In the genomic region with DNA sequence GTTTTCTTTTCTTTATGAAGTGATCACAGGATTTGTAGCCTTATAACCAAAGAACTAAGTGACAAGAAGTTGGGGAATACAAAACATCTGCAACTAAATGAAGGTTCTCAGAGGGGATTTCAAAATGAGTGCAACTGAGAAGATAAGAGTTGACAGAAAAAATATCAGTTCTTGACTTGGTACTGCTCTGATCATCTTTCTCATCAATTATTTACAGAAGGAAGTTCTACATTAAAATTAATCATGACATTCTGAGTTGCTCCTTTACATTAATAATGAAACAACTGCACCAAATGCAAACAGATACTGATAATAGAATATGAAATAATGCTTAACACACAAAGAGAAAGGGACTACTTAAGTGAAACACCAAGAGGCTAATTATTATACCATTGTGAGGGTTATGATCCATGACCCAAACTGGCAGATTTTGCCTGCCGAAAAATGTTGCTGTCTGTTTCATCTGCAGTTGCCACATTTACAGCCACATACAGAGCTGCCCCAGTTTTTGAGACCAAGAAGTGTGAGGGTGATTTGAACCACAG, we compare ENCODE assay signal across 30 cellular contexts.
A peak's percentile ranks its signal among the peaks of the same experiment; 100 is the strongest.
DNase-seq lines count a peak whose midpoint lies in the region; ATAC-seq lines count a peak whose summit lies in the region.
"Had no signal": no experiment of that assay in that cellular context is flagged by ENCODE, and none has a peak within 500 bp of the region (broad histone marks: within the 10 kb centered on the region; RNA-seq: fewer than 3 reads in every experiment).

No MANE protein-coding gene starts in this region.

- DNase-seq in NCI-H69 (lab: John Stamatoyannopoulos, UW): peak; percentile 65
- no peak for DNase-seq in dermis blood vessel endothelial cell
- DNase-seq in COLO668 (lab: John Stamatoyannopoulos, UW; ENCODE audit: unreplicated experiment): no peak
- DNase-seq: activated CD4-positive, alpha-beta memory T cell treated with anti-CD3 and anti-CD28 coated beads for 36 hours; activated CD4-positive, CD25-positive, alpha-beta regulatory T cell treated with anti-CD3 and anti-CD28 coated beads, Interleukin-2, amount 50 U/mL, for 72 hours; activated CD8-positive, alpha-beta memory T cell treated with anti-CD3 and anti-CD28 coated beads, Interleukin-2, amount 50 U/mL, for 48 hours; COR-L47; DMS53; effector memory CD4-positive, alpha-beta T cell; GF-D8; glutamatergic neuron; GOT3; islet precursor cell; left ventricle myocardium superior; naive B cell; NCI-H2081; NCI-H345; NCI-H82; OCI-M1; SK-N-SH; stimulated activated CD4-positive, alpha-beta T cell treated with anti-CD3 and anti-CD28 coated beads, Interleukin-4, amount 100 ng/mL, for 4 hours; stimulated activated naive CD4-positive, alpha-beta T cell; testis had no signal

- ATAC-seq in GM18867 (IDR thresholded peaks at IDR 0.05; ENCODE audit: unreplicated experiment) (peak; percentile 51), GM21423 (IDR thresholded peaks at IDR 0.05; ENCODE audit: unreplicated experiment) (peak; percentile 61), HG03097 (IDR thresholded peaks at IDR 0.05; ENCODE audit: low FRiP score, unreplicated experiment) (peak; percentile 68), HG03342 (IDR thresholded peaks at IDR 0.05; ENCODE audit: unreplicated experiment) (no peak), GM19467 (IDR thresholded peaks at IDR 0.05; ENCODE audit: unreplicated experiment) (no peak)
- ATAC-seq: activated naive CD4-positive, alpha-beta T cell treated with anti-CD3 and anti-CD28 coated beads, Interleukin-2, amount 50 U/mL, for 72 hours; left ventricle myocardium superior; sciatic nerve had no signal

Comparison
In these comparisons a context has a peak if more than half of its experiments do, and no peak if none do; other contexts are left out.
1. ATAC-seq: peak in GM18867 (single experiment), GM21423 (single experiment) and HG03097 (single experiment); none in HG03342 (single experiment) and GM19467 (single experiment).